ENCODE assay signal across 17 cellular contexts in genomic region chr1:3657578-3658230, GRCh38. TPM values are rescaled to one million over a fixed set of nuclear protein-coding genes. Genes with fewer than 3 reads are reported as not detected.
A peak's percentile ranks its signal among the peaks of the same experiment; 100 is the strongest.
DNase-seq lines count a peak whose midpoint lies in the region; ATAC-seq, FAIRE-seq and TF ChIP-seq lines count a peak whose summit lies in the region.
"Had no signal": no experiment of that assay in that cellular context is flagged by ENCODE, and none has a peak within 500 bp of the region (broad histone marks: within the 10 kb centered on the region; RNA-seq: fewer than 3 reads in every experiment).

No MANE protein-coding gene starts in this region.

- no peak overlapping the region for H3K4me3 ChIP-seq in GM23338
- H3K4me3 ChIP-seq in OCI-LY3 (ENCODE audit: low read length): no peak overlapping the region
- H3K4me3 ChIP-seq in kidney (ENCODE audit: low read length in 2 of 2): no peak overlapping the region
- H3K4me3 ChIP-seq in sigmoid colon: no peak overlapping the region

- H3K4me1 Mint-ChIP-seq in GM23338: peaks cover 9% of the 10 kb centered on the region

- WGBS in sigmoid colon, 2 donors: 77 to 78% methylated on average over 26 of the region's 26 CpGs

- no peak overlapping the region for H3K27ac Mint-ChIP-seq in GM23338
- H3K27ac Mint-ChIP-seq: CD8-positive, alpha-beta T cell had no signal

- no peak for TF ChIP-seq EP300 in sigmoid colon (IDR thresholded peaks at IDR 0.05)

- H3K36me3 ChIP-seq in GM23338 (ENCODE audit: insufficient read depth) (no peaks in the 10 kb centered on the region), OCI-LY3 (replicated peaks; ENCODE audit: low read depth, low read length) (no peaks in the 10 kb centered on the region), kidney (ENCODE audit: control insufficient read depth in 1 of 2, insufficient read depth in 2 of 2, low read length in 2 of 2) (no peaks in the 10 kb centered on the region), sigmoid colon (no peaks in the 10 kb centered on the region)
- H3K36me3 ChIP-seq: BE2C had no signal

- H2AFZ ChIP-seq in GM23338: no peak overlapping the region
- no peak overlapping the region for H2AFZ ChIP-seq in OCI-LY3 (ENCODE audit: low read depth, low read length)

- no peaks in the 10 kb centered on the region for H3K9me2 ChIP-seq in GM23338 (ENCODE audit: insufficient read depth)

- no peak overlapping the region for H3K4me2 ChIP-seq in GM23338
- peak overlapping the region; percentile 99 for H3K4me2 ChIP-seq in OCI-LY3 (ENCODE audit: low read length)

- intact Hi-C loops in kidney (cut with DNase I) (no loop called here), sigmoid colon (cut with DNase I) (no loop called here)

- no peaks in the 10 kb centered on the region for H3K79me2 ChIP-seq in GM23338 (replicated peaks; ENCODE audit: insufficient read depth)
- no peaks in the 10 kb centered on the region for H3K79me2 ChIP-seq in OCI-LY3 (ENCODE audit: low read length)

- H3K9me3 Mint-ChIP-seq in GM23338: no peaks in the 10 kb centered on the region; the same call in 2 of the 3 replicates
- H3K9me3 Mint-ChIP-seq: CD8-positive, alpha-beta T cell had no signal

- H3K9ac ChIP-seq in OCI-LY3 (ENCODE audit: low read length) (no peak overlapping the region), kidney (ENCODE audit: low read length in 2 of 2) (no peak overlapping the region)

- peaks cover 47% of the 10 kb centered on the region for H3K27me3 Mint-ChIP-seq in GM23338 (ENCODE audit: insufficient read depth, low read depth, poor library complexity)

- peaks cover 6% of the 10 kb centered on the region; the same call in 1 of the 2 replicates for H4K20me1 ChIP-seq in GM23338 (replicated peaks; ENCODE audit: insufficient read depth)
- no peaks in the 10 kb centered on the region for H4K20me1 ChIP-seq in OCI-LY3 (ENCODE audit: insufficient read depth, low read length)

- H3K36me3 Mint-ChIP-seq in GM23338 (ENCODE audit: low read depth): no peaks in the 10 kb centered on the region
- H3K36me3 Mint-ChIP-seq: CD8-positive, alpha-beta T cell had no signal

- no peak for TF ChIP-seq CTCF in GM23338 (conservative IDR thresholded peaks at IDR 0.05; ENCODE audit: low read depth in 2 of 2)
- no peak for TF ChIP-seq CTCF in OCI-LY3 (IDR thresholded peaks at IDR 0.05; ENCODE audit: low read depth, low read length)
- TF ChIP-seq CTCF in kidney (IDR thresholded peaks at IDR 0.05; ENCODE audit: borderline replicate concordance, extremely low read depth, insufficient read depth): no peak
- TF ChIP-seq CTCF in sigmoid colon (IDR thresholded peaks at IDR 0.05): no peak

- H3K4me1 ChIP-seq in GM23338 (ENCODE audit: insufficient read depth) (peaks cover 3% of the 10 kb centered on the region; the same call in 1 of the 2 replicates), OCI-LY3 (ENCODE audit: low read length) (peaks cover 40% of the 10 kb centered on the region), kidney (ENCODE audit: control insufficient read depth in 1 of 2, insufficient read depth in 1 of 2, low read depth in 1 of 2, low read length in 2 of 2) (no peaks in the 10 kb centered on the region), sigmoid colon (peaks cover 0 to 4% (median 2%) of the 10 kb centered on the region in 4 donors)

- 0 out of 2 replicates have a peak, but pooled peaks cover 3% of the 10 kb centered on the region for H3F3A ChIP-seq in GM23338 (replicated peaks; ENCODE audit: low read depth)

- peaks cover 53% of the 10 kb centered on the region for H3K27me3 ChIP-seq in GM23338 (ENCODE audit: insufficient read depth)
- H3K27me3 ChIP-seq in OCI-LY3 (ENCODE audit: low read depth, low read length): peaks cover 47% of the 10 kb centered on the region
- H3K27me3 ChIP-seq in sigmoid colon: peaks cover 14 to 67% (median 48%) of the 10 kb centered on the region in 3 donors
- H3K27me3 ChIP-seq: BE2C had no signal

- H3K9me3 ChIP-seq in OCI-LY3 (ENCODE audit: insufficient read depth, low read length) (no peaks in the 10 kb centered on the region), kidney (ENCODE audit: control insufficient read depth in 1 of 2, low read length in 2 of 2) (no peaks in the 10 kb centered on the region), sigmoid colon (no peaks in the 10 kb centered on the region)
- H3K9me3 ChIP-seq: BE2C had no signal

- no peak for TF ChIP-seq POLR2A in sigmoid colon (IDR thresholded peaks at IDR 0.05)

- FAIRE-seq in kidney (lab: Jason Lieb, UNC): no peak
- FAIRE-seq: D721Med had no signal

- H3K27ac ChIP-seq in GM23338 (ENCODE audit: low read depth) (no peak overlapping the region), OCI-LY3 (ENCODE audit: low read length) (no peak overlapping the region), kidney (ENCODE audit: low read depth in 2 of 2, low read length in 2 of 2) (no peak overlapping the region), sigmoid colon (no peak overlapping the region)

- peak; percentile 8; the same call in 1 of the 3 replicates for ATAC-seq in GM23338
- ATAC-seq in HG02642 (IDR thresholded peaks at IDR 0.05; ENCODE audit: poor library complexity, unreplicated experiment): no peak
- ATAC-seq: CD8-positive, alpha-beta T cell had no signal

- no peak overlapping the region for H3K4me3 Mint-ChIP-seq in GM23338
- H3K4me3 Mint-ChIP-seq: CD8-positive, alpha-beta T cell had no signal

- DNase-seq in GM23338 (ENCODE audit: low spot score) (no peak), kidney (peak; percentile 71), sigmoid colon (peak; percentile 50), NCI-H526 (lab: John Stamatoyannopoulos, UW) (no peak), DMS153 treated with DMSO at 0.1 percent for 48 hours (lab: John Stamatoyannopoulos, UW; ENCODE audit: unreplicated experiment) (no peak)
- DNase-seq: BE2C; CD8-positive, alpha-beta T cell; DND-41; GDM1; Kasumi-1; NCI-H1105 treated with DMSO at 0.1 percent for 48 hours; NCI-H1930; OCI-M1 had no signal

TF ChIP-seq in GM23338, 12 proteins besides CTCF, POLR2A, EP300 and RAD21 (continues in another document):
- TF ChIP-seq JUNB (IDR thresholded peaks at IDR 0.05; ENCODE audit: unreplicated experiment): no peak
- TF ChIP-seq, protein P1, sequence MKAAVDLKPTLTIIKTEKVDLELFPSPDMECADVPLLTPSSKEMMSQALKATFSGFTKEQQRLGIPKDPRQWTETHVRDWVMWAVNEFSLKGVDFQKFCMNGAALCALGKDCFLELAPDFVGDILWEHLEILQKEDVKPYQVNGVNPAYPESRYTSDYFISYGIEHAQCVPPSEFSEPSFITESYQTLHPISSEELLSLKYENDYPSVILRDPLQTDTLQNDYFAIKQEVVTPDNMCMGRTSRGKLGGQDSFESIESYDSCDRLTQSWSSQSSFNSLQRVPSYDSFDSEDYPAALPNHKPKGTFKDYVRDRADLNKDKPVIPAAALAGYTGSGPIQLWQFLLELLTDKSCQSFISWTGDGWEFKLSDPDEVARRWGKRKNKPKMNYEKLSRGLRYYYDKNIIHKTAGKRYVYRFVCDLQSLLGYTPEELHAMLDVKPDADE (IDR thresholded peaks at IDR 0.05): no peak
- no peak for TF ChIP-seq EZH2 (IDR thresholded peaks at IDR 0.05; ENCODE audit: low read depth, unreplicated experiment)
- TF ChIP-seq NANOG (IDR thresholded peaks at IDR 0.05; ENCODE audit: borderline replicate concordance): no peak
- TF ChIP-seq CREB1 (CRISPR knock-in tag; IDR thresholded peaks at IDR 0.05; ENCODE audit: low read depth): no peak

RNA-seq across cellular contexts. Expression of gene TP73, which starts 5.4 kb away (rescaled TPM):
- total RNA-seq in GM23338 (2014; rRNA removed; shearing (Covaris generic)): 1.8 and 3.4 TPM in 2 replicates
- polyA plus RNA-seq in GM23338 (2016; fragmentation: Nextera tagmentation; extraction: Ambion mirVana) (1.4 and 1.8 TPM in 2 replicates), kidney (ENCODE audit: insufficient read depth, low read depth, low replicate concordance) (not detected), sigmoid colon (under 1 TPM in 2 of 3 donors, not detected in 1; 0.22 to 0.69 TPM)
- total RNA-seq in kidney (0.54 TPM), sigmoid colon (not detected)
- total RNA-seq: CD8-positive, alpha-beta T cell had no signal
- polyA plus RNA-seq: AG04450 had no signal

RNA-seq across cellular contexts. Expression of gene WRAP73, which starts 7.8 kb away (rescaled TPM):
- total RNA-seq in GM23338 (2014; rRNA removed; shearing (Covaris generic)): 40.8 and 43.3 TPM in 2 replicates
- 22.6 and 24.4 TPM in 2 replicates for polyA plus RNA-seq in GM23338 (2016; fragmentation: Nextera tagmentation; extraction: Ambion mirVana)
- total RNA-seq in kidney: 18.4 TPM
- 19.6 TPM for polyA plus RNA-seq in kidney (ENCODE audit: insufficient read depth, low read depth, low replicate concordance)
- total RNA-seq in sigmoid colon: 10 to 100 TPM; 11.4 to 17.2 (median 14.8) TPM
- polyA plus RNA-seq in sigmoid colon: 10 to 100 TPM; 17.4 to 24.2 (median 18.7) TPM

RNA-seq across cellular contexts. Expression of gene TPRG1L, which starts 32.9 kb away (rescaled TPM):
- total RNA-seq in GM23338 (2014; rRNA removed; shearing (Covaris generic)): 20.3 and 24.4 TPM in 2 replicates
- polyA plus RNA-seq in GM23338 (2016; fragmentation: Nextera tagmentation; extraction: Ambion mirVana): 6.2 and 6.6 TPM in 2 replicates
- total RNA-seq in kidney: 37.1 TPM
- 72.4 TPM for polyA plus RNA-seq in kidney (ENCODE audit: insufficient read depth, low read depth, low replicate concordance)
- 10 to 100 TPM; 34.9 to 51.8 (median 43.2) TPM for total RNA-seq in sigmoid colon
- polyA plus RNA-seq in sigmoid colon: 100 to 1,000 TPM in 1 of 3 donors, 10 to 100 TPM in 2; 43.6 to 105 (median 85.9) TPM

RNA-seq across cellular contexts. Expression of gene MEGF6, which starts 46.4 kb away (rescaled TPM):
- 15.4 and 21.4 TPM in 2 replicates for total RNA-seq in GM23338 (2014; rRNA removed; shearing (Covaris generic))
- 4.0 and 4.7 TPM in 2 replicates for polyA plus RNA-seq in GM23338 (2016; fragmentation: Nextera tagmentation; extraction: Ambion mirVana)
- 10.9 TPM for total RNA-seq in kidney
- 2.8 TPM for polyA plus RNA-seq in kidney (ENCODE audit: insufficient read depth, low read depth, low replicate concordance)
- 10 to 100 TPM in 2 of 4 donors, 1 to 10 TPM in 2; 4.3 to 31.9 (median 12.2) TPM for total RNA-seq in sigmoid colon
- 1 to 10 TPM in 2 of 3 donors, not detected in 1; 2.4 to 9.8 TPM for polyA plus RNA-seq in sigmoid colon

Comparison
In these comparisons a context has a peak if more than half of its experiments do, and no peak if none do; other contexts are left out.
1. DNase-seq: peak in kidney (single experiment) and sigmoid colon (single experiment); none in GM23338 (single experiment), NCI-H526 (0 of 2) and DMS153 treated with DMSO at 0.1 percent for 48 hours (single experiment).